ENCODE assay signal across 1 cellular context in the genomic region with DNA sequence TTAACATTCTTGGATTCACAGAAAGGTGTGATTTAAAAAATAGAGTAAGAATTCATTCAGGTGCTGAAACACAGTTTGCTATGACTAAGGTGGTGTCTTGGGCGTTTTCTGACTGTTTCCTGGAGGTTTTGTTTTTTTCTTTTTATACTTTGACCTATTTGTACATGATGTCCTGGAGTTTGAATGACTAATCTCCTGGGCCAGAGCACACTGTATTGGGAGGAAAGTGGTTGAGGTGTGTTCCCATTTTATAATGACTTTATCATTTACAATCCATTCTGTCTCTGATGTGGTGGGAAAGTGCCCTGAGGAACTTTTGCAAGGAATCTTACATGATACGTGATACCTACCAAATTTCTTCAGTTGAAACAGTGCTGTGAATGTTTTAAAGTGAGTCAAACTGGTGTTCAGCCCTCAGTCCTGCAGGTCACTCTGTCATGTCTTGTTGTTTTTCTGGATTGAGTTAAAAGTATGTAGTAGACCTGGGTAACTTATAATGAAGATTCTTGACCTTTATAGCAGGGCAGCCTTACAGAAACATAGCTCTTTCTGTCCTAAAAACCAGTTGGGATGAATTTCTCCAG.
TF ChIP-seq lines count a peak whose summit lies in the region.

No MANE protein-coding gene starts in this region.

TF ChIP-seq in GM23338, 12 proteins besides CTCF, POLR2A, EP300 and RAD21 (continued from another document):
- TF ChIP-seq, protein P1, sequence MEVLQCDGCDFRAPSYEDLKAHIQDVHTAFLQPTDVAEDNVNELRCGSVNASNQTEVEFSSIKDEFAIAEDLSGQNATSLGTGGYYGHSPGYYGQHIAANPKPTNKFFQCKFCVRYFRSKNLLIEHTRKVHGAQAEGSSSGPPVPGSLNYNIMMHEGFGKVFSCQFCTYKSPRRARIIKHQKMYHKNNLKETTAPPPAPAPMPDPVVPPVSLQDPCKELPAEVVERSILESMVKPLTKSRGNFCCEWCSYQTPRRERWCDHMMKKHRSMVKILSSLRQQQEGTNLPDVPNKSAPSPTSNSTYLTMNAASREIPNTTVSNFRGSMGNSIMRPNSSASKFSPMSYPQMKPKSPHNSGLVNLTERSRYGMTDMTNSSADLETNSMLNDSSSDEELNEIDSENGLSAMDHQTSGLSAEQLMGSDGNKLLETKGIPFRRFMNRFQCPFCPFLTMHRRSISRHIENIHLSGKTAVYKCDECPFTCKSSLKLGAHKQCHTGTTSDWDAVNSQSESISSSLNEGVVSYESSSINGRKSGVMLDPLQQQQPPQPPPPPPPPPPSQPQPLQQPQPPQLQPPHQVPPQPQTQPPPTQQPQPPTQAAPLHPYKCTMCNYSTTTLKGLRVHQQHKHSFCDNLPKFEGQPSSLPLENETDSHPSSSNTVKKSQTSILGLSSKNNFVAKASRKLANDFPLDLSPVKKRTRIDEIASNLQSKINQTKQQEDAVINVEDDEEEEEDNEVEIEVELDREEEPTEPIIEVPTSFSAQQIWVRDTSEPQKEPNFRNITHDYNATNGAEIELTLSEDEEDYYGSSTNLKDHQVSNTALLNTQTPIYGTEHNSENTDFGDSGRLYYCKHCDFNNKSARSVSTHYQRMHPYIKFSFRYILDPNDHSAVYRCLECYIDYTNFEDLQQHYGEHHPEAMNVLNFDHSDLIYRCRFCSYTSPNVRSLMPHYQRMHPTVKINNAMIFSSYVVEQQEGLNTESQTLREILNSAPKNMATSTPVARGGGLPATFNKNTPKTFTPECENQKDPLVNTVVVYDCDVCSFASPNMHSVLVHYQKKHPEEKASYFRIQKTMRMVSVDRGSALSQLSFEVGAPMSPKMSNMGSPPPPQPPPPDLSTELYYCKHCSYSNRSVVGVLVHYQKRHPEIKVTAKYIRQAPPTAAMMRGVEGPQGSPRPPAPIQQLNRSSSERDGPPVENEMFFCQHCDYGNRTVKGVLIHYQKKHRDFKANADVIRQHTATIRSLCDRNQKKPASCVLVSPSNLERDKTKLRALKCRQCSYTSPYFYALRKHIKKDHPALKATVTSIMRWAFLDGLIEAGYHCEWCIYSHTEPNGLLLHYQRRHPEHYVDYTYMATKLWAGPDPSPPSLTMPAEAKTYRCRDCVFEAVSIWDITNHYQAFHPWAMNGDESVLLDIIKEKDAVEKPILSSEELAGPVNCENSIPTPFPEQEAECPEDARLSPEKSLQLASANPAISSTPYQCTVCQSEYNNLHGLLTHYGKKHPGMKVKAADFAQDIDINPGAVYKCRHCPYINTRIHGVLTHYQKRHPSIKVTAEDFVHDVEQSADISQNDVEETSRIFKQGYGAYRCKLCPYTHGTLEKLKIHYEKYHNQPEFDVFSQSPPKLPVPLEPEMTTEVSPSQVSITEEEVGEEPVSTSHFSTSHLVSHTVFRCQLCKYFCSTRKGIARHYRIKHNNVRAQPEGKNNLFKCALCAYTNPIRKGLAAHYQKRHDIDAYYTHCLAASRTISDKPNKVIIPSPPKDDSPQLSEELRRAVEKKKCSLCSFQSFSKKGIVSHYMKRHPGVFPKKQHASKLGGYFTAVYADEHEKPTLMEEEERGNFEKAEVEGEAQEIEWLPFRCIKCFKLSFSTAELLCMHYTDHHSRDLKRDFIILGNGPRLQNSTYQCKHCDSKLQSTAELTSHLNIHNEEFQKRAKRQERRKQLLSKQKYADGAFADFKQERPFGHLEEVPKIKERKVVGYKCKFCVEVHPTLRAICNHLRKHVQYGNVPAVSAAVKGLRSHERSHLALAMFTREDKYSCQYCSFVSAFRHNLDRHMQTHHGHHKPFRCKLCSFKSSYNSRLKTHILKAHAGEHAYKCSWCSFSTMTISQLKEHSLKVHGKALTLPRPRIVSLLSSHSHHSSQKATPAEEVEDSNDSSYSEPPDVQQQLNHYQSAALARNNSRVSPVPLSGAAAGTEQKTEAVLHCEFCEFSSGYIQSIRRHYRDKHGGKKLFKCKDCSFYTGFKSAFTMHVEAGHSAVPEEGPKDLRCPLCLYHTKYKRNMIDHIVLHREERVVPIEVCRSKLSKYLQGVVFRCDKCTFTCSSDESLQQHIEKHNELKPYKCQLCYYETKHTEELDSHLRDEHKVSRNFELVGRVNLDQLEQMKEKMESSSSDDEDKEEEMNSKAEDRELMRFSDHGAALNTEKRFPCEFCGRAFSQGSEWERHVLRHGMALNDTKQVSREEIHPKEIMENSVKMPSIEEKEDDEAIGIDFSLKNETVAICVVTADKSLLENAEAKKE (CRISPR knock-in tag; IDR thresholded peaks at IDR 0.05) = no peak
